25 cellular contexts compared by ENCODE assay signal in genomic region chr15:98403569-98403968, GRCh38.
"Had no signal": no experiment of that assay in that cellular context is flagged by ENCODE, and none has a peak within 500 bp of the region (broad histone marks: within the 10 kb centered on the region; RNA-seq: fewer than 3 reads in every experiment).

No MANE protein-coding gene starts in this region.

- H3K27me3 ChIP-seq: brain microvascular endothelial cell had no signal

- H3K36me3 ChIP-seq: brain microvascular endothelial cell, WERI-Rb-1 had no signal

- H3K4me3 ChIP-seq: coronary artery, dorsolateral prefrontal cortex had no signal

- DNase-seq: activated B cell treated with CpG ODN at 0.5 μM for 24 hours; activated CD4-positive, alpha-beta T cell treated with anti-CD3 and anti-CD28 coated beads for 48 hours; activated CD4-positive, alpha-beta T cell treated with anti-CD3 and anti-CD28 coated beads, Interleukin-2, amount 50 U/mL, for 1 hour; activated CD4-positive, alpha-beta T cell treated with anti-CD3 and anti-CD28 coated beads, Interleukin-2, amount 50 U/mL, for 48 hours; activated CD8-positive, alpha-beta memory T cell treated with anti-CD3 and anti-CD28 coated beads for 24 hours; activated CD8-positive, alpha-beta T cell treated with anti-CD3 and anti-CD28 coated beads for 36 hours; activated effector memory CD4-positive, alpha-beta T cell treated with Interleukin-2 at 50 U/mL for 16 hours; activated gamma-delta T cell treated with Interleukin-2 at 50 U/mL for 16 hours; activated naive CD4-positive, alpha-beta T cell treated with anti-CD3 and anti-CD28 coated beads, Interleukin-2, amount 50 U/mL, for 16 hours; activated naive CD4-positive, alpha-beta T cell treated with Interleukin-2 at 50 U/mL for 16 hours; activated T-cell treated with anti-CD3 and anti-CD28 coated beads, Interleukin-2, amount 50 U/mL, for 4 hours; amniotic stem cell; anterior cingulate cortex; brain microvascular endothelial cell; dorsolateral prefrontal cortex; effector memory CD4-positive, alpha-beta T cell; endodermal cell; foreskin fibroblast; head of caudate nucleus; T-helper 9 cell; WERI-Rb-1 had no signal

- H3K27ac ChIP-seq: brain microvascular endothelial cell, coronary artery, dorsolateral prefrontal cortex, WERI-Rb-1 had no signal

- ATAC-seq: activated CD4-positive, CD25-positive, alpha-beta regulatory T cell treated with anti-CD3 and anti-CD28 coated beads, Interleukin-2, amount 50 U/mL, for 24 hours; activated CD8-positive, alpha-beta T cell treated with anti-CD3 and anti-CD28 coated beads for 36 hours; activated T-cell treated with anti-CD3 and anti-CD28 coated beads, Interleukin-2, amount 50 U/mL, for 4 hours; activated T-helper 17 cell treated with anti-CD3 and anti-CD28 coated beads, Interleukin-2, amount 50 U/mL, for 72 hours; esophagus mucosa had no signal
